Comparison of ENCODE assay signal across 20 cellular contexts in genomic region chr9:23938908-23939307, GRCh38.
"Had no signal": no experiment of that assay in that cellular context is flagged by ENCODE, and none has a peak within 500 bp of the region (broad histone marks: within the 10 kb centered on the region; RNA-seq: fewer than 3 reads in every experiment).

No MANE protein-coding gene starts in this region.

- H3K27ac ChIP-seq: foreskin keratinocyte, left ventricle myocardium inferior, lower lobe of right lung, neural progenitor cell, ovary, right atrium auricular region, stomach, thoracic aorta, transverse colon had no signal

- H3K9ac ChIP-seq: neural progenitor cell had no signal

- H2AFZ ChIP-seq: neural progenitor cell had no signal

- H3K4me2 ChIP-seq: neural progenitor cell had no signal

- H3K27me3 ChIP-seq: foreskin keratinocyte, neural progenitor cell, ovary, right atrium auricular region, stomach, transverse colon had no signal

- H3K36me3 ChIP-seq: left ventricle myocardium inferior, lower lobe of right lung, neural progenitor cell, ovary, right atrium auricular region, stomach, thoracic aorta, transverse colon had no signal

- H3K4me1 ChIP-seq: foreskin keratinocyte, left ventricle myocardium inferior, lower lobe of right lung, right atrium auricular region, stomach, transverse colon had no signal

- H3K4me3 ChIP-seq: left ventricle myocardium inferior, lower lobe of right lung, neural progenitor cell, ovary, right atrium auricular region, stomach, thoracic aorta, transverse colon had no signal

- DNase-seq: effector CD4-positive, alpha-beta T cell; endodermal cell; erythroblast; foreskin keratinocyte; immature natural killer cell; kidney; left cardiac atrium; left ventricle myocardium inferior; lower lobe of right lung; nucleus accumbens; ovary; small intestine; stimulated activated CD4-positive, alpha-beta T cell treated with anti-CD3 and anti-CD28 coated beads, Interleukin-12 subunit alpha, Interleukin-12 subunit beta, amount 100 ng/mL, for 4 hours; stimulated activated naive CD4-positive, alpha-beta T cell; stomach; substantia nigra; transverse colon had no signal

- H3K9me3 ChIP-seq: ovary, thoracic aorta had no signal
